In genomic region chr15:78360426-78360825, GRCh38 we compare ENCODE assay signal across 18 cellular contexts. TPM values are rescaled to one million over a fixed set of nuclear protein-coding genes. Genes with fewer than 3 reads are reported as not detected.
DNase-seq lines count a peak whose midpoint lies in the region; ATAC-seq and TF ChIP-seq lines count a peak whose summit lies in the region.
"Had no signal": no experiment of that assay in that cellular context is flagged by ENCODE, and none has a peak within 500 bp of the region (broad histone marks: within the 10 kb centered on the region; RNA-seq: fewer than 3 reads in every experiment).

No MANE protein-coding gene starts in this region.

- H3K27ac Mint-ChIP-seq in GM23338 (no peak overlapping the region), nephron progenitor cell (no peak overlapping the region), glutamatergic neuron (ENCODE audit: unreplicated experiment) (no peak overlapping the region)
- H3K27ac Mint-ChIP-seq: activated CD8-positive, alpha-beta T cell treated with anti-CD3 and anti-CD28 coated beads, Interleukin-2, amount 10 ng/mL, durations not matched to agents 7 days and 5 days; activated T-helper 17 cell treated with anti-CD3 and anti-CD28 coated beads, Interleukin-2, amount 50 U/mL, for 72 hours; natural killer cell treated with Interleukin-12 subunit alpha and Interleukin-12 subunit beta and Interleukin-15 and Interleukin-18, amount 100 ng/mL, for 72 hours; stimulated activated memory B cell treated with anti-CD40 and anti-IgM and Interleukin-4, amounts not matched to agents 10 μg/mL and 1 μg/mL and 100 μg/mL, for 72 hours had no signal

- TF ChIP-seq CTCF in GM23338 (conservative IDR thresholded peaks at IDR 0.05; ENCODE audit: low read depth in 2 of 2) (no peak), fibroblast of the aortic adventitia (IDR thresholded peaks at IDR 0.05; ENCODE audit: insufficient read depth, low read length) (no peak), nephron progenitor cell (IDR thresholded peaks at IDR 0.05) (no peak), glutamatergic neuron (IDR thresholded peaks at IDR 0.05; ENCODE audit: partially characterized antibody, unreplicated experiment) (no peak)

- peaks cover 15% of the 10 kb centered on the region for H3K4me1 Mint-ChIP-seq in GM23338
- H3K4me1 Mint-ChIP-seq in nephron progenitor cell = peaks cover 40% of the 10 kb centered on the region
- H3K4me1 Mint-ChIP-seq in glutamatergic neuron (ENCODE audit: low read depth, unreplicated experiment) = peaks cover 15% of the 10 kb centered on the region
- H3K4me1 Mint-ChIP-seq: activated T-helper 17 cell treated with anti-CD3 and anti-CD28 coated beads, Interleukin-2, amount 50 U/mL, for 72 hours; stimulated activated memory B cell treated with anti-CD40 and anti-IgM and Interleukin-4, amounts not matched to agents 10 μg/mL and 1 μg/mL and 100 μg/mL, for 72 hours had no signal

- H3K36me3 Mint-ChIP-seq in GM23338 (ENCODE audit: low read depth) = no peaks in the 10 kb centered on the region
- H3K36me3 Mint-ChIP-seq in nephron progenitor cell (ENCODE audit: low read depth) = no peaks in the 10 kb centered on the region
- H3K36me3 Mint-ChIP-seq in glutamatergic neuron (ENCODE audit: unreplicated experiment) = no peaks in the 10 kb centered on the region
- H3K36me3 Mint-ChIP-seq: natural killer cell treated with Interleukin-12 subunit alpha and Interleukin-12 subunit beta and Interleukin-15 and Interleukin-18, amount 100 ng/mL, for 72 hours; stimulated activated memory B cell treated with anti-CD40 and anti-IgM and Interleukin-4, amounts not matched to agents 10 μg/mL and 1 μg/mL and 100 μg/mL, for 72 hours had no signal

- H3K4me2 ChIP-seq in GM23338 = no peak overlapping the region

- H3K27me3 Mint-ChIP-seq in GM23338 (ENCODE audit: insufficient read depth, low read depth, poor library complexity) = peaks cover 6% of the 10 kb centered on the region
- H3K27me3 Mint-ChIP-seq in nephron progenitor cell (ENCODE audit: low read depth, poor library complexity) = peaks cover 29% of the 10 kb centered on the region
- no peaks in the 10 kb centered on the region for H3K27me3 Mint-ChIP-seq in glutamatergic neuron (ENCODE audit: unreplicated experiment)

- 0 out of 2 replicates have a peak overlapping the region, but pooled peaks have one; percentile 18 for H2AFZ ChIP-seq in GM23338

- no peaks in the 10 kb centered on the region for H3K79me2 ChIP-seq in GM23338 (replicated peaks; ENCODE audit: insufficient read depth)

- no peaks in the 10 kb centered on the region for H3K36me3 ChIP-seq in GM23338 (ENCODE audit: insufficient read depth)

- H3K9me3 Mint-ChIP-seq in GM23338 (no peaks in the 10 kb centered on the region), nephron progenitor cell (no peaks in the 10 kb centered on the region), glutamatergic neuron (ENCODE audit: unreplicated experiment) (no peaks in the 10 kb centered on the region)
- H3K9me3 Mint-ChIP-seq: activated T-helper 17 cell treated with anti-CD3 and anti-CD28 coated beads, Interleukin-2, amount 50 U/mL, for 72 hours; natural killer cell treated with Interleukin-12 subunit alpha and Interleukin-12 subunit beta and Interleukin-15 and Interleukin-18, amount 100 ng/mL, for 72 hours; stimulated activated memory B cell treated with anti-CD40 and anti-IgM and Interleukin-4, amounts not matched to agents 10 μg/mL and 1 μg/mL and 100 μg/mL, for 72 hours had no signal

- no peaks in the 10 kb centered on the region for H3K27me3 ChIP-seq in GM23338 (ENCODE audit: insufficient read depth)

- 0 out of 2 replicates have a peak, but pooled peaks cover 2% of the 10 kb centered on the region for H3K4me1 ChIP-seq in GM23338 (ENCODE audit: insufficient read depth)

- no peaks in the 10 kb centered on the region for H3K9me2 ChIP-seq in GM23338 (ENCODE audit: insufficient read depth)

- ATAC-seq in GM23338 = peak; percentile 55
- ATAC-seq: activated CD8-positive, alpha-beta T cell treated with anti-CD3 and anti-CD28 coated beads, Interleukin-2, amount 10 ng/mL, durations not matched to agents 7 days and 5 days; activated T-helper 17 cell treated with anti-CD3 and anti-CD28 coated beads, Interleukin-2, amount 50 U/mL, for 72 hours; natural killer cell treated with Interleukin-12 subunit alpha and Interleukin-12 subunit beta and Interleukin-15 and Interleukin-18, amount 100 ng/mL, for 72 hours; right cardiac atrium had no signal

- H3K4me3 Mint-ChIP-seq in GM23338 (no peak overlapping the region), nephron progenitor cell (no peak overlapping the region), glutamatergic neuron (ENCODE audit: unreplicated experiment) (no peak overlapping the region)
- H3K4me3 Mint-ChIP-seq: activated CD8-positive, alpha-beta T cell treated with anti-CD3 and anti-CD28 coated beads, Interleukin-2, amount 10 ng/mL, durations not matched to agents 7 days and 5 days; activated T-helper 17 cell treated with anti-CD3 and anti-CD28 coated beads, Interleukin-2, amount 50 U/mL, for 72 hours; natural killer cell treated with Interleukin-12 subunit alpha and Interleukin-12 subunit beta and Interleukin-15 and Interleukin-18, amount 100 ng/mL, for 72 hours; stimulated activated memory B cell treated with anti-CD40 and anti-IgM and Interleukin-4, amounts not matched to agents 10 μg/mL and 1 μg/mL and 100 μg/mL, for 72 hours had no signal

- H4K20me1 ChIP-seq in GM23338 (replicated peaks; ENCODE audit: insufficient read depth) = no peaks in the 10 kb centered on the region

- H3F3A ChIP-seq in GM23338 (replicated peaks; ENCODE audit: low read depth) = no peaks in the 10 kb centered on the region

- H3K4me3 ChIP-seq in GM23338 (no peak overlapping the region), fibroblast of the aortic adventitia (ENCODE audit: low read depth, low read length) (no peak overlapping the region)

- H3K27ac ChIP-seq in GM23338 (ENCODE audit: low read depth) = no peak overlapping the region

- DNase-seq in GM23338 (ENCODE audit: low spot score) = peak; percentile 33
- peak; percentile 32 for DNase-seq in NCI-H2196 (lab: John Stamatoyannopoulos, UW; ENCODE audit: unreplicated experiment)
- DNase-seq in fibroblast of the aortic adventitia (ENCODE audit: low read depth) = peak; percentile 66
- peak; percentile 27 for DNase-seq in nephron progenitor cell
- DNase-seq in germinal center (ENCODE audit: low spot score) = no peak
- DNase-seq in glutamatergic neuron = no peak
- no peak for DNase-seq in middle frontal gyrus (ENCODE audit: extremely low spot score, low spot score)
- DNase-seq in hippocampal formation (lab: John Stamatoyannopoulos, UW) = no peak
- DNase-seq: activated CD8-positive, alpha-beta T cell treated with anti-CD3 and anti-CD28 coated beads, Interleukin-2, amount 10 ng/mL, durations not matched to agents 7 days and 5 days; effector CD8-positive, alpha-beta T cell; NCI-H1048; SHP77 had no signal

TF ChIP-seq in GM23338, 12 proteins besides CTCF, POLR2A, EP300 and RAD21 (continues in another document):
- TF ChIP-seq REST (IDR thresholded peaks at IDR 0.05; ENCODE audit: unreplicated experiment) (no peak), CREB1 (CRISPR knock-in tag; IDR thresholded peaks at IDR 0.05; ENCODE audit: low read depth) (no peak), POLR2AphosphoS5 (IDR thresholded peaks at IDR 0.05; ENCODE audit: low read depth) (no peak), NANOG (IDR thresholded peaks at IDR 0.05; ENCODE audit: borderline replicate concordance) (no peak), JUNB (IDR thresholded peaks at IDR 0.05; ENCODE audit: unreplicated experiment) (no peak), ZNF331 (CRISPR knock-in tag; IDR thresholded peaks at IDR 0.05; ENCODE audit: low read depth) (no peak)

RNA-seq across cellular contexts. Expression of gene CRABP1, which starts 20.3 kb away (rescaled TPM):
- total RNA-seq in GM23338 (2014; rRNA removed; shearing (Covaris generic)) = 127 and 156 TPM in 2 replicates
- polyA plus RNA-seq in GM23338 (2016; fragmentation: Nextera tagmentation; extraction: Ambion mirVana) = 522 and 536 TPM in 2 replicates
- not detected in 2 replicates for total RNA-seq in fibroblast of the aortic adventitia (ENCODE audit: low replicate concordance)
- total RNA-seq in glutamatergic neuron (ENCODE audit: unreplicated experiment) = 314 TPM
- total RNA-seq: activated CD8-positive, alpha-beta T cell treated with anti-CD3 and anti-CD28 coated beads, Interleukin-2, amount 10 ng/mL, durations not matched to agents 7 days and 5 days; activated T-helper 17 cell treated with anti-CD3 and anti-CD28 coated beads, Interleukin-2, amount 50 U/mL, for 72 hours; glomerular endothelial cell; natural killer cell treated with Interleukin-12 subunit alpha and Interleukin-12 subunit beta and Interleukin-15 and Interleukin-18, amount 100 ng/mL, for 72 hours had no signal
- polyA plus RNA-seq: BJ had no signal

Comparison
In these comparisons a context has a peak if more than half of its experiments do, and no peak if none do; other contexts are left out.
1. DNase-seq: peak in GM23338 (single experiment), NCI-H2196 (single experiment), fibroblast of the aortic adventitia (single experiment) and nephron progenitor cell (single experiment); none in germinal center (single experiment), glutamatergic neuron (single experiment), middle frontal gyrus (single experiment) and hippocampal formation (0 of 2).
2. RNA of gene CRABP1, which starts 20.3 kb away (total RNA-seq): 314 TPM in glutamatergic neuron (single experiment) and 127 to 156 TPM in GM23338; not detected in fibroblast of the aortic adventitia; every median in the first group is over 100 times any median in the second.